Comparison of ENCODE assay signal across 23 cellular contexts in genomic region chr2:180910831-180911665, GRCh38.
DNase-seq lines count a peak whose midpoint lies in the region; ATAC-seq and TF ChIP-seq lines count a peak whose summit lies in the region.
"Had no signal": no experiment of that assay in that cellular context is flagged by ENCODE, and none has a peak within 500 bp of the region (broad histone marks: within the 10 kb centered on the region; RNA-seq: fewer than 3 reads in every experiment).

No MANE protein-coding gene starts in this region.

- H3K9me3 ChIP-seq in mammary epithelial cell (replicated peaks; ENCODE audit: insufficient read depth, low read length): no peaks in the 10 kb centered on the region
- H3K9me3 ChIP-seq in breast epithelium: no peaks in the 10 kb centered on the region
- H3K9me3 ChIP-seq in WERI-Rb-1 (ENCODE audit: severe bottlenecking): no peaks in the 10 kb centered on the region
- no peaks in the 10 kb centered on the region for H3K9me3 ChIP-seq in left ventricle myocardium inferior (replicated peaks)
- H3K9me3 ChIP-seq in colonic mucosa: no peaks in the 10 kb centered on the region
- H3K9me3 ChIP-seq: A549 had no signal

- H3K27ac ChIP-seq in mammary epithelial cell (ENCODE audit: insufficient read depth, low read depth, low read length) (no peak overlapping the region), breast epithelium (no peak overlapping the region), WERI-Rb-1 (no peak overlapping the region), left ventricle myocardium inferior (replicated peaks) (no peak overlapping the region), colonic mucosa (no peak overlapping the region)
- H3K27ac ChIP-seq: A549, RWPE1 had no signal

- CTCF ChIA-PET in mammary epithelial cell (lab: Charles Lee; ENCODE audit: low non-redundant PET): no interaction called here

- ATAC-seq in HG03139 (IDR thresholded peaks at IDR 0.05; ENCODE audit: unreplicated experiment): no peak
- ATAC-seq: A549; effector memory CD8-positive, alpha-beta T cell had no signal

- 80% methylated on average over 9 of the region's 9 CpGs for WGBS in mammary epithelial cell (ENCODE audit: low coverage, missing lambda C conversion rate)

- H3K27me3 ChIP-seq in mammary epithelial cell (ENCODE audit: insufficient read depth, low read length) (no peaks in the 10 kb centered on the region), breast epithelium (no peaks in the 10 kb centered on the region), WERI-Rb-1 (ENCODE audit: insufficient read depth, low read depth, severe bottlenecking) (no peaks in the 10 kb centered on the region), left ventricle myocardium inferior (ENCODE audit: low read depth) (no peaks in the 10 kb centered on the region), colonic mucosa (no peaks in the 10 kb centered on the region)

- TSS peak; percentile 37 for BruUV-seq in mammary epithelial cell (replicated peaks; lab: Mats Ljungman, UMichigan)

- H3K4me1 ChIP-seq in mammary epithelial cell (ENCODE audit: insufficient read depth, low read length) (peaks cover 8% of the 10 kb centered on the region), breast epithelium (no peaks in the 10 kb centered on the region), left ventricle myocardium inferior (no peaks in the 10 kb centered on the region), colonic mucosa (no peaks in the 10 kb centered on the region)

- TF ChIP-seq CTCF in mammary epithelial cell (conservative IDR thresholded peaks at IDR 0.05 in 1 of 2, IDR thresholded peaks at IDR 0.05 in 1 of 2; ENCODE audit: extremely low read depth in 1 of 2, insufficient read depth in 1 of 2, low read depth in 1 of 2, low read length in 2 of 2) (no peak), breast epithelium (IDR thresholded peaks at IDR 0.05) (no peak), WERI-Rb-1 (IDR thresholded peaks at IDR 0.05; ENCODE audit: low read depth, low read length) (0 out of 2 replicates have a peak, but pooled peaks have one; percentile 28), left ventricle myocardium inferior (IDR thresholded peaks at IDR 0.05; ENCODE audit: borderline replicate concordance) (no peak), colonic mucosa (IDR thresholded peaks at IDR 0.05) (no peak)

- no peak for TF ChIP-seq POLR2A in breast epithelium (IDR thresholded peaks at IDR 0.05)

- no peaks in the 10 kb centered on the region for H4K20me1 ChIP-seq in mammary epithelial cell (ENCODE audit: insufficient read depth, low read length)

- DNase-seq in mammary epithelial cell (peak; percentile 3), breast epithelium (ENCODE audit: low spot score in 2 of 2) (no peak), WERI-Rb-1 (no peak), hepatic stellate cell (ENCODE audit: low spot score) (peak; percentile 5), left ventricle myocardium inferior (no peak), middle frontal gyrus (ENCODE audit: extremely low spot score, low spot score) (no peak), colonic mucosa (no peak)
- DNase-seq: activated CD4-positive, alpha-beta T cell treated with anti-CD3 and anti-CD28 coated beads, Interleukin-2, amount 10 ng/mL, durations not matched to agents 7 days and 5 days; activated CD8-positive, alpha-beta memory T cell treated with anti-CD3 and anti-CD28 coated beads, Interleukin-2, amount 50 U/mL, for 48 hours; activated gamma-delta T cell; amygdala; CD4-positive, CD25-positive, alpha-beta regulatory T cell; cerebellar nuclear complex; DMS153; effector memory CD8-positive, alpha-beta T cell; hypothalamus; NCI-H1417 treated with DMSO at 0.1 percent for 48 hours; NCI-H2227 treated with DMSO at 0.1 percent for 48 hours; NK-92 treated with Interleukin-12 subunit alpha and Interleukin-12 subunit beta, amount 100 ng/mL, for 24 hours; retina had no signal

- peak overlapping the region; percentile 44 for H2AFZ ChIP-seq in mammary epithelial cell (ENCODE audit: low read depth, low read length)

- H3K4me3 ChIP-seq in mammary epithelial cell (replicated peaks in 1 of 3; ENCODE audit: insufficient read depth in 1 of 3, low read depth in 2 of 3, low read length in 3 of 3) (no peak overlapping the region), breast epithelium (no peak overlapping the region), WERI-Rb-1 (ENCODE audit: low read depth, low read length) (no peak overlapping the region), left ventricle myocardium inferior (no peak overlapping the region), colonic mucosa (no peak overlapping the region)
- H3K4me3 ChIP-seq: A549 had no signal

- dilution Hi-C loops in mammary epithelial cell (cut with HindIII; ENCODE audit: low sequenced_read_pairs): no loop called here

- no peaks in the 10 kb centered on the region for H3K79me2 ChIP-seq in mammary epithelial cell (ENCODE audit: insufficient read depth, low read length)

- no peaks in the 10 kb centered on the region for H3K36me3 ChIP-seq in mammary epithelial cell (ENCODE audit: insufficient read depth, low read length)
- H3K36me3 ChIP-seq in breast epithelium: no peaks in the 10 kb centered on the region
- H3K36me3 ChIP-seq in WERI-Rb-1: no peaks in the 10 kb centered on the region
- H3K36me3 ChIP-seq in left ventricle myocardium inferior: no peaks in the 10 kb centered on the region
- no peaks in the 10 kb centered on the region for H3K36me3 ChIP-seq in colonic mucosa

- H3K4me2 ChIP-seq in mammary epithelial cell (ENCODE audit: insufficient read depth, low read depth, low read length): no peak overlapping the region
- H3K4me2 ChIP-seq: A549 had no signal

- in situ Hi-C loops in mammary epithelial cell (cut with MboI; ENCODE audit: low sequenced_read_pairs in 2 of 2): no loop called here

- intact Hi-C loops in mammary epithelial cell (cut with micrococcal nuclease): no loop called here
- intact Hi-C loops in breast epithelium (cut with DNase I; ENCODE audit: low total_unique reads): no loop called here
- intact Hi-C loops in left ventricle myocardium inferior (cut with micrococcal nuclease): no loop called here
- intact Hi-C loops in colonic mucosa (cut with DNase I): no loop called here

- H3K9ac ChIP-seq in mammary epithelial cell (ENCODE audit: insufficient read depth, low read length) (no peak overlapping the region), colonic mucosa (ENCODE audit: low read depth in 2 of 2, low read length in 2 of 2) (no peak overlapping the region)

Comparison
In these comparisons a context has a peak if more than half of its experiments do, and no peak if none do; other contexts are left out.
1. DNase-seq: peak in mammary epithelial cell (single experiment) and hepatic stellate cell (single experiment); none in breast epithelium (0 of 2), WERI-Rb-1 (single experiment), left ventricle myocardium inferior (single experiment), middle frontal gyrus (single experiment) and colonic mucosa (single experiment).